ENCODE assay signal across 1 cellular context in genomic region chr21:45064618-45065399, GRCh38.
TF ChIP-seq lines count a peak whose summit lies in the region.

No MANE protein-coding gene starts in this region.

TF ChIP-seq in K562, 482 proteins besides CTCF, POLR2A, EP300 and RAD21:
- TF ChIP-seq HBP1 (CRISPR knock-in tag; IDR thresholded peaks at IDR 0.05) (no peak), MAFG (tag; conservative IDR thresholded peaks at IDR 0.05) (peak; percentile 94), ZNF316 (IDR thresholded peaks at IDR 0.05) (peak; percentile 97), MAFF (IDR thresholded peaks at IDR 0.05; ENCODE audit: low read length) (peak; percentile 60), C11orf30 (IDR thresholded peaks at IDR 0.05; ENCODE audit: low read depth) (peak; percentile 97), DACH1 (IDR thresholded peaks at IDR 0.05; ENCODE audit: partially characterized antibody) (no peak), MAFK (IDR thresholded peaks at IDR 0.05; ENCODE audit: low read length) (peak; percentile 74), ZNF3 (CRISPR knock-in tag; IDR thresholded peaks at IDR 0.05) (no peak), CHAMP1 (IDR thresholded peaks at IDR 0.05) (no peak), CTBP1 (IDR thresholded peaks at IDR 0.05; ENCODE audit: borderline replicate concordance) (peak; percentile 28; the same call in 1 of the 2 replicates), MGA (IDR thresholded peaks at IDR 0.05) (peak; percentile 37; the same call in 1 of the 2 replicates), SAFB (IDR thresholded peaks at IDR 0.05; ENCODE audit: borderline replicate concordance, low read depth, low read length) (no peak), ZNF121 (CRISPR knock-in tag; conservative IDR thresholded peaks at IDR 0.05) (no peak), ZNF354B (CRISPR knock-in tag; IDR thresholded peaks at IDR 0.05) (no peak), ZNF311 (CRISPR knock-in tag; IDR thresholded peaks at IDR 0.05) (no peak), ZNF609 (CRISPR knock-in tag; IDR thresholded peaks at IDR 0.05; ENCODE audit: borderline replicate concordance) (no peak), ZNF253 (CRISPR knock-in tag; conservative IDR thresholded peaks at IDR 0.05) (no peak), L3MBTL2 (IDR thresholded peaks at IDR 0.05) (peak; percentile 53; the same call in 1 of the 2 replicates), MNT (conservative IDR thresholded peaks at IDR 0.05) (no peak), CREM (IDR thresholded peaks at IDR 0.05; ENCODE audit: low read depth) (no peak), RBM14 (IDR thresholded peaks at IDR 0.05; ENCODE audit: borderline replicate concordance, insufficient read depth, low read depth, low read length) (no peak), ZFX (CRISPR knock-in tag; IDR thresholded peaks at IDR 0.05) (no peak), MEF2A (IDR thresholded peaks at IDR 0.05; ENCODE audit: control insufficient read depth, low read depth, low read length) (no peak), YY1 (IDR thresholded peaks at IDR 0.05; ENCODE audit: borderline replicate concordance in 1 of 3, control insufficient read depth in 1 of 3, extremely low read depth in 1 of 3, insufficient read depth in 3 of 3, insufficient read length in 1 of 3, insufficient replicate concordance in 2 of 3, low read depth in 1 of 3, low read length in 2 of 3) (no peak), CEBPB (tag; IDR thresholded peaks at IDR 0.05) (no peak), MITF (IDR thresholded peaks at IDR 0.05) (no peak)
